ENCODE assay signal across 8 cellular contexts in genomic region chr7:100827330-100828226, GRCh38. TPM values are rescaled to one million over a fixed set of nuclear protein-coding genes. Genes with fewer than 3 reads are reported as not detected.
DNase-seq lines count a peak whose midpoint lies in the region; ATAC-seq, FAIRE-seq and TF ChIP-seq lines count a peak whose summit lies in the region.

Gene EPHB4 (minus strand): TSS chr7:100827523. CDS start chr7:100827030, 493 bp downstream.

- H3K4me3 Mint-ChIP-seq in activated CD4-positive, alpha-beta memory T cell treated with anti-CD3 and anti-CD28 coated beads, Interleukin-2, amount 10 ng/mL, durations not matched to agents 7 days and 5 days: peak within 1 kb of the TSS; percentile 34
- H3K4me3 Mint-ChIP-seq in nephron progenitor cell: peak within 1 kb of the TSS; percentile 100

- peak within 1 kb of the TSS; percentile 70 for H2BK5ac ChIP-seq in IMR-90 (ENCODE audit: low read depth, low read length, poor library complexity, severe bottlenecking)

- intact Hi-C loops in IMR-90 (cut with micrococcal nuclease): loop anchor here (1.0 kb wide), 1 partner anchor 122 kb away; no protein-coding TSS in a partner anchor

- H3K4me2 ChIP-seq in IMR-90 (ENCODE audit: low read depth, low read length): peak within 1 kb of the TSS; percentile 97

- H3K9ac ChIP-seq in IMR-90 (ENCODE audit: low read depth, low read length): peak within 1 kb of the TSS; percentile 72

- H3K14ac ChIP-seq in IMR-90 (replicated peaks; ENCODE audit: low read depth, low read length): peak within 1 kb of the TSS; percentile 90

- TF ChIP-seq RAD21 in IMR-90 (IDR thresholded peaks at IDR 0.05; ENCODE audit: low read length): peak; percentile 35

- no peak for FAIRE-seq in D721Med (lab: Jason Lieb, UNC)

- H2BK120ac ChIP-seq in IMR-90 (ENCODE audit: low read depth, low read length): peak within 1 kb of the TSS; percentile 78

- peaks cover 51% of the 10 kb centered on the region for H3K27me3 Mint-ChIP-seq in activated CD4-positive, alpha-beta memory T cell treated with anti-CD3 and anti-CD28 coated beads, Interleukin-2, amount 10 ng/mL, durations not matched to agents 7 days and 5 days
- peaks cover 11% of the 10 kb centered on the region for H3K27me3 Mint-ChIP-seq in nephron progenitor cell (ENCODE audit: low read depth, poor library complexity)

- H4K20me1 ChIP-seq in IMR-90 (ENCODE audit: insufficient read depth, low read length): peaks cover 30% of the 10 kb centered on the region

- H3K4ac ChIP-seq in IMR-90 (ENCODE audit: low read depth, low read length): peak within 1 kb of the TSS; percentile 96

- dilution Hi-C loops in IMR-90 (cut with HindIII; ENCODE audit: low sequenced_read_pairs, unreplicated experiment): no loop called here

- WGBS in IMR-90 (ENCODE audit: extremely low coverage in 2 of 2, insufficient read length in 1 of 2), 2 experiments: 0% methylated on average over 22 of the region's 80 CpGs; no CpG with 5 or more reads in 1 of the 2 experiments

- peaks cover 14% of the 10 kb centered on the region; the same call in 1 of the 2 replicates for H3K36me3 ChIP-seq in IMR-90 (ENCODE audit: control insufficient read depth, insufficient read depth, low read length)

- POLR2A ChIA-PET in IMR-90 (lab: Charles Lee; ENCODE audit: unreplicated experiment): interaction anchor here (0.6 to 0.7 kb wide), 6 partner anchors 8 to 679 kb away, joined by 3 to 7 read pairs (median 3); partner anchors contain the start of genes GPC2 and SLC12A9
- POLR2A ChIA-PET in activated CD4-positive, alpha-beta memory T cell treated with anti-CD3 and anti-CD28 coated beads, Interleukin-2, amount 10 ng/mL, durations not matched to agents 7 days and 5 days (lab: Charles Lee): interaction anchor here (0.7 kb wide), 1 partner anchor 1580 kb away, joined by 3 read pairs; no protein-coding TSS in a partner anchor

- H4K8ac ChIP-seq in IMR-90 (ENCODE audit: low read depth in 2 of 2, low read length in 2 of 2): peak within 1 kb of the TSS; percentile 68 to 91

- H2AFZ ChIP-seq in IMR-90 (replicated peaks; ENCODE audit: low read length, poor library complexity): peak within 1 kb of the TSS; percentile 99

- H3K9me3 ChIP-seq in IMR-90 (ENCODE audit: control insufficient read depth, insufficient read depth, low read length): no peaks in the 10 kb centered on the region

- H3K27ac ChIP-seq in IMR-90 (ENCODE audit: insufficient read depth, low read length): peak within 1 kb of the TSS; percentile 87

- CTCF ChIA-PET in IMR-90 (lab: Yijun Ruan, JAX): interaction anchor here (0.5 to 2.0 kb wide), 9 partner anchors 20 to 286 kb away, joined by 3 to 6 read pairs (median 3); no protein-coding TSS in a partner anchor
- CTCF ChIA-PET in activated CD4-positive, alpha-beta memory T cell treated with anti-CD3 and anti-CD28 coated beads, Interleukin-2, amount 10 ng/mL, durations not matched to agents 7 days and 5 days (lab: Charles Lee): no interaction called here

- peaks cover 7 to 45% of the 10 kb centered on the region in 2 experiments; a peak in 3 of 4 replicates for H3K79me1 ChIP-seq in IMR-90 (ENCODE audit: low read depth in 1 of 2, low read length in 2 of 2)

- peak within 1 kb of the TSS; percentile 62 for H3K56ac ChIP-seq in IMR-90 (ENCODE audit: extremely low read depth, insufficient read depth, low read length)

- peak within 1 kb of the TSS; percentile 99 for H3K23ac ChIP-seq in IMR-90 (ENCODE audit: low read depth, low read length)

- H3K36me3 Mint-ChIP-seq in activated CD4-positive, alpha-beta memory T cell treated with anti-CD3 and anti-CD28 coated beads, Interleukin-2, amount 10 ng/mL, durations not matched to agents 7 days and 5 days (ENCODE audit: low read depth): no peaks in the 10 kb centered on the region
- peaks cover 7% of the 10 kb centered on the region for H3K36me3 Mint-ChIP-seq in nephron progenitor cell (ENCODE audit: low read depth)

- peak; percentile 91 for ATAC-seq in IMR-90 (ENCODE audit: low read depth)
- no peak for ATAC-seq in GM21786 (IDR thresholded peaks at IDR 0.05; ENCODE audit: unreplicated experiment)

- no peaks in the 10 kb centered on the region for H3K9me1 ChIP-seq in IMR-90 (ENCODE audit: insufficient read depth, low read length)

- H3K27me3 ChIP-seq in IMR-90 (ENCODE audit: control insufficient read depth, insufficient read depth, low read length): no peaks in the 10 kb centered on the region

- no TSS peak for BruUV-seq in IMR-90 (replicated peaks; lab: Mats Ljungman, UMichigan)

- H3K4me1 Mint-ChIP-seq in activated CD4-positive, alpha-beta memory T cell treated with anti-CD3 and anti-CD28 coated beads, Interleukin-2, amount 10 ng/mL, durations not matched to agents 7 days and 5 days: peaks cover 24% of the 10 kb centered on the region
- H3K4me1 Mint-ChIP-seq in nephron progenitor cell: peaks cover 47% of the 10 kb centered on the region

- H3K4me3 ChIP-seq in IMR-90 (ENCODE audit: insufficient read depth, low read depth, low read length) (peak within 1 kb of the TSS; percentile 83), foreskin fibroblast (ENCODE audit: low read depth in 1 of 2, low read length in 2 of 2) (peak within 1 kb of the TSS; percentile 77 to 96)

- peak within 1 kb of the TSS; percentile 98 for H2AK9ac ChIP-seq in IMR-90 (replicated peaks; ENCODE audit: low read depth, low read length, poor library complexity)

- in situ Hi-C loops in IMR-90 (cut with MboI; ENCODE audit: low sequenced_read_pairs): loop anchor here (10.0 kb wide), 1 partner anchor 123 kb away; the partner anchor contains the start of gene POP7

- peak within 1 kb of the TSS; percentile 70; the same call in 1 of the 2 replicates for H2AK5ac ChIP-seq in IMR-90 (ENCODE audit: low read depth, low read length)

- H3K18ac ChIP-seq in IMR-90 (ENCODE audit: low read depth, low read length): peak within 1 kb of the TSS; percentile 30; the same call in 1 of the 2 replicates

- peak; percentile 46 for TF ChIP-seq CTCF in D721Med (IDR thresholded peaks at IDR 0.05; ENCODE audit: insufficient read depth, missing control alignments)
- TF ChIP-seq CTCF in IMR-90 (conservative IDR thresholded peaks at IDR 0.05; ENCODE audit: low read depth, low read length): peak; percentile 52
- peak; percentile 65 for TF ChIP-seq CTCF in foreskin fibroblast (IDR thresholded peaks at IDR 0.05; ENCODE audit: low read depth, low read length)
- peak; percentile 51 for TF ChIP-seq CTCF in nephron progenitor cell (IDR thresholded peaks at IDR 0.05)

- no peak for TF ChIP-seq POLR2A in IMR-90 (IDR thresholded peaks at IDR 0.05; ENCODE audit: low read depth, low read length)

- no peaks in the 10 kb centered on the region for H3K9me3 Mint-ChIP-seq in activated CD4-positive, alpha-beta memory T cell treated with anti-CD3 and anti-CD28 coated beads, Interleukin-2, amount 10 ng/mL, durations not matched to agents 7 days and 5 days
- H3K9me3 Mint-ChIP-seq in nephron progenitor cell: no peaks in the 10 kb centered on the region

- H4K5ac ChIP-seq in IMR-90 (ENCODE audit: low read depth, low read length): peak within 1 kb of the TSS; percentile 76

- H2BK20ac ChIP-seq in IMR-90 (ENCODE audit: low read depth, low read length): no peak within 1 kb of the TSS

- no peak within 1 kb of the TSS for H2BK15ac ChIP-seq in IMR-90 (ENCODE audit: low read depth, low read length)

- peak; percentile 10 for DNase-seq in D721Med (ENCODE audit: insufficient read length, low spot score)
- DNase-seq in IMR-90: peak; percentile 86
- DNase-seq in activated CD4-positive, alpha-beta memory T cell treated with anti-CD3 and anti-CD28 coated beads, Interleukin-2, amount 10 ng/mL, durations not matched to agents 7 days and 5 days: no peak
- DNase-seq in foreskin fibroblast: peak; percentile 85 to 95
- DNase-seq in nephron progenitor cell: peak; percentile 91
- DNase-seq in MV-4-11 (lab: John Stamatoyannopoulos, UW): no peak
- no peak for DNase-seq in NCI-H1436 treated with DMSO at 0.1 percent for 48 hours (lab: John Stamatoyannopoulos, UW)

- peak within 1 kb of the TSS; percentile 64 for H4K91ac ChIP-seq in IMR-90 (ENCODE audit: insufficient read depth, low read depth, low read length)

- H3K4me1 ChIP-seq in IMR-90 (ENCODE audit: control insufficient read depth, insufficient read depth, low read length): peaks cover 9% of the 10 kb centered on the region

- H3K27ac Mint-ChIP-seq in activated CD4-positive, alpha-beta memory T cell treated with anti-CD3 and anti-CD28 coated beads, Interleukin-2, amount 10 ng/mL, durations not matched to agents 7 days and 5 days: no peak within 1 kb of the TSS
- peak within 1 kb of the TSS; percentile 96 for H3K27ac Mint-ChIP-seq in nephron progenitor cell

TF ChIP-seq in IMR-90, 13 proteins besides CTCF, POLR2A, EP300 and RAD21 (continues in another document):
- TF ChIP-seq RCOR1 (IDR thresholded peaks at IDR 0.05; ENCODE audit: insufficient replicate concordance, low read length): no peak
- TF ChIP-seq CHD1 (IDR thresholded peaks at IDR 0.05; ENCODE audit: low read depth, low read length): no peak
- TF ChIP-seq MXI1 (IDR thresholded peaks at IDR 0.05; ENCODE audit: borderline replicate concordance, low read depth, low read length): peak; percentile 41; the same call in 1 of the 2 replicates
- TF ChIP-seq RFX5 (IDR thresholded peaks at IDR 0.05; ENCODE audit: low read depth, low read length): no peak
- 0 out of 2 replicates have a peak, but pooled peaks have one; percentile 21 for TF ChIP-seq SMC3 (IDR thresholded peaks at IDR 0.05; ENCODE audit: low read depth, low read length)
- no peak for TF ChIP-seq ELK1 (IDR thresholded peaks at IDR 0.05; ENCODE audit: borderline replicate concordance, low read depth, low read length)
- TF ChIP-seq NFE2L2 (IDR thresholded peaks at IDR 0.05; ENCODE audit: low read depth, low read length): no peak

RNA-seq across cellular contexts. Expression of gene EPHB4, which starts in this region (rescaled TPM):
- 35.0 and 36.4 TPM in 2 replicates for total RNA-seq in IMR-90 (2012; rRNA removed)
- polyA plus RNA-seq in IMR-90 (2012; rRNA removed): 34.5 and 35.0 TPM in 2 replicates
- 21.0 and 41.2 TPM in 2 replicates for polyA plus RNA-seq in IMR-90 (2012; cell fraction: cytosol; rRNA removed)
- 49.9 and 59.2 TPM in 2 replicates for polyA plus RNA-seq in IMR-90 (2012; cell fraction: nucleus; rRNA removed; ENCODE audit: low replicate concordance)
- total RNA-seq in activated CD4-positive, alpha-beta memory T cell treated with anti-CD3 and anti-CD28 coated beads, Interleukin-2, amount 10 ng/mL, durations not matched to agents 7 days and 5 days: under 1 TPM; 0.60 TPM

Comparison
In these comparisons a context has a peak if more than half of its experiments do, and no peak if none do; other contexts are left out.
1. RNA of gene EPHB4 (total RNA-seq): 35.0 to 36.4 TPM in IMR-90; 0.60 TPM in activated CD4-positive, alpha-beta memory T cell treated with anti-CD3 and anti-CD28 coated beads, Interleukin-2, amount 10 ng/mL, durations not matched to agents 7 days and 5 days; every median in the first group is over 10 times any median in the second.
2. DNase-seq: peak in D721Med (single experiment), IMR-90 (single experiment), foreskin fibroblast (2 of 2) and nephron progenitor cell (single experiment); none in activated CD4-positive, alpha-beta memory T cell treated with anti-CD3 and anti-CD28 coated beads, Interleukin-2, amount 10 ng/mL, durations not matched to agents 7 days and 5 days (single experiment), MV-4-11 (single experiment) and NCI-H1436 treated with DMSO at 0.1 percent for 48 hours (single experiment).
3. Peak in every context shown above with its lines, with median percentiles within 50 percentile points of each other: CTCF ChIP-seq.